In genomic region chr13:91359566-91359965, GRCh38 we compare ENCODE assay signal across 19 cellular contexts. TPM values are rescaled to one million over a fixed set of nuclear protein-coding genes. Genes with fewer than 3 reads are reported as not detected.
DNase-seq lines count a peak whose midpoint lies in the region; ATAC-seq and TF ChIP-seq lines count a peak whose summit lies in the region.
"Had no signal": no experiment of that assay in that cellular context is flagged by ENCODE, and none has a peak within 500 bp of the region (broad histone marks: within the 10 kb centered on the region; RNA-seq: fewer than 3 reads in every experiment).

No MANE protein-coding gene starts in this region.

- peaks cover 33% of the 10 kb centered on the region for H3K36me3 ChIP-seq in DND-41 (ENCODE audit: insufficient read depth, low read length)

- no peaks in the 10 kb centered on the region for H3K4me1 ChIP-seq in DND-41 (ENCODE audit: insufficient read depth, low read length)

- H2AFZ ChIP-seq in DND-41 (ENCODE audit: low read depth, low read length): no peak overlapping the region
- H2AFZ ChIP-seq: PC-9 had no signal

- peak overlapping the region; percentile 24 for H3K27ac Mint-ChIP-seq in chondrocyte (ENCODE audit: unreplicated experiment)
- H3K27ac Mint-ChIP-seq in CD4-positive, alpha-beta T cell: no peak overlapping the region
- H3K27ac Mint-ChIP-seq: HFFc6 had no signal

- peaks cover 30% of the 10 kb centered on the region for H3K4me1 Mint-ChIP-seq in chondrocyte (ENCODE audit: low read depth)
- H3K4me1 Mint-ChIP-seq in CD4-positive, alpha-beta T cell (ENCODE audit: low read depth): peaks cover 34% of the 10 kb centered on the region

- no peak overlapping the region for H3K27ac ChIP-seq in DND-41 (ENCODE audit: low read length)
- no peak overlapping the region for H3K27ac ChIP-seq in CD4-positive, alpha-beta T cell (ENCODE audit: low read depth, low read length)
- H3K27ac ChIP-seq: BLaER1 treated with 17β-estradiol and CSF1 and Interleukin-3, amounts not matched to agents 10 nM and 100 nM; HL-60; PC-9 had no signal

- H3K27me3 Mint-ChIP-seq in chondrocyte (ENCODE audit: low read depth): no peaks in the 10 kb centered on the region
- no peaks in the 10 kb centered on the region for H3K27me3 Mint-ChIP-seq in CD4-positive, alpha-beta T cell

- CTCF ChIA-PET in CD4-positive, alpha-beta T cell (lab: Charles Lee): no interaction called here

- H3K4me3 Mint-ChIP-seq in chondrocyte (ENCODE audit: unreplicated experiment): no peak overlapping the region
- no peak overlapping the region for H3K4me3 Mint-ChIP-seq in CD4-positive, alpha-beta T cell
- H3K4me3 Mint-ChIP-seq: HFFc6 had no signal

- no peak for TF ChIP-seq CTCF in DND-41 (IDR thresholded peaks at IDR 0.05; ENCODE audit: borderline replicate concordance, extremely low read depth, low read length, poor library complexity, severe bottlenecking)
- no peak for TF ChIP-seq CTCF in chondrocyte (IDR thresholded peaks at IDR 0.05)
- TF ChIP-seq CTCF in CD4-positive, alpha-beta T cell (IDR thresholded peaks at IDR 0.05): no peak

- H3K4me2 ChIP-seq in DND-41 (ENCODE audit: insufficient read depth, low read length): no peak overlapping the region
- H3K4me2 ChIP-seq: BLaER1 treated with 17β-estradiol and CSF1 and Interleukin-3, amounts not matched to agents 10 nM and 100 nM; PC-9; SK-N-SH had no signal

- H3K9me3 Mint-ChIP-seq in chondrocyte (ENCODE audit: low read depth): no peaks in the 10 kb centered on the region
- no peaks in the 10 kb centered on the region for H3K9me3 Mint-ChIP-seq in CD4-positive, alpha-beta T cell
- H3K9me3 Mint-ChIP-seq: HFFc6 had no signal

- no peak overlapping the region for H3K4me3 ChIP-seq in DND-41 (ENCODE audit: low read depth in 1 of 2, low read length in 2 of 2)
- H3K4me3 ChIP-seq: BLaER1 treated with 17β-estradiol and CSF1 and Interleukin-3, amounts not matched to agents 10 nM and 100 nM; PC-9 had no signal

- intact Hi-C loops in CD4-positive, alpha-beta T cell (cut with DNase I, micrococcal nuclease): no loop called here
- intact Hi-C loops in head of caudate nucleus (cut with DNase I): no loop called here

- H3K27me3 ChIP-seq in DND-41 (ENCODE audit: insufficient read depth, low read length, poor library complexity): no peaks in the 10 kb centered on the region
- H3K27me3 ChIP-seq in CD4-positive, alpha-beta T cell (ENCODE audit: control insufficient read depth, insufficient read depth, low read length): no peaks in the 10 kb centered on the region
- H3K27me3 ChIP-seq: BLaER1 treated with 17β-estradiol and CSF1 and Interleukin-3, amounts not matched to agents 10 nM and 100 nM had no signal

- H4K20me1 ChIP-seq in DND-41 (ENCODE audit: insufficient read depth, low read length): peaks cover 44% of the 10 kb centered on the region

- POLR2A ChIA-PET in CD4-positive, alpha-beta T cell (lab: Charles Lee): interaction anchor here (1.4 kb wide), 1 partner anchor 10 kb away, joined by 5 read pairs; no protein-coding TSS in a partner anchor

- peaks cover 14% of the 10 kb centered on the region for H3K36me3 Mint-ChIP-seq in chondrocyte (ENCODE audit: low read depth)
- peaks cover 25% of the 10 kb centered on the region for H3K36me3 Mint-ChIP-seq in CD4-positive, alpha-beta T cell (ENCODE audit: low read depth)

- H3K9me3 ChIP-seq in DND-41 (ENCODE audit: insufficient read depth, low read length, severe bottlenecking): no peaks in the 10 kb centered on the region
- H3K9me3 ChIP-seq in CD4-positive, alpha-beta T cell (ENCODE audit: control insufficient read depth, low read length): no peaks in the 10 kb centered on the region
- H3K9me3 ChIP-seq: BLaER1 treated with 17β-estradiol and CSF1 and Interleukin-3, amounts not matched to agents 10 nM and 100 nM; SK-N-SH had no signal

- DNase-seq in NCI-H748 (lab: John Stamatoyannopoulos, UW; ENCODE audit: unreplicated experiment) (peak; percentile 22), NCI-H748 treated with DMSO at 0.1 percent for 48 hours (lab: John Stamatoyannopoulos, UW) (no peak), DND-41 (no peak), OCI-M1 (lab: John Stamatoyannopoulos, UW) (peak; percentile 57), chondrocyte (ENCODE audit: low spot score) (no peak), head of caudate nucleus (no peak)
- DNase-seq in CD4-positive, alpha-beta T cell: no peak
- DNase-seq: DMS 273 treated with DMSO at 0.1 percent for 48 hours, GOT3, HFFc6, KG1, NCI-H187 treated with DMSO at 0.1 percent for 48 hours, PC-9, SK-N-SH had no signal

- ATAC-seq in DND-41 (ENCODE audit: insufficient read depth, low read depth) (peak; percentile 6; the same call in 1 of the 3 replicates), HG03280 (IDR thresholded peaks at IDR 0.05; ENCODE audit: unreplicated experiment) (no peak)
- ATAC-seq in CD4-positive, alpha-beta T cell (ENCODE audit: poor library complexity): no peak

- no peak overlapping the region for H3K9ac ChIP-seq in DND-41 (ENCODE audit: low read depth, low read length)
- H3K9ac ChIP-seq: BLaER1 treated with 17β-estradiol and CSF1 and Interleukin-3, amounts not matched to agents 10 nM and 100 nM; SK-N-SH had no signal

- peaks cover 4% of the 10 kb centered on the region; the same call in 1 of the 2 replicates for H3K79me2 ChIP-seq in DND-41 (ENCODE audit: insufficient read depth, low read length)

RNA-seq across cellular contexts. Expression of gene MIR17HG, which starts 12.1 kb away (rescaled TPM):
- total RNA-seq in chondrocyte: 0.74 to 2.4 TPM (median 0.82 TPM) in 3 replicates
- 1 to 10 TPM; 6.0 to 6.6 TPM for total RNA-seq in CD4-positive, alpha-beta T cell

RNA-seq across cellular contexts. Expression of gene GPC5, which starts 38.9 kb away (rescaled TPM):
- total RNA-seq in chondrocyte: 0.90 to 6.7 TPM (median 0.99 TPM) in 3 replicates
- not detected for total RNA-seq in CD4-positive, alpha-beta T cell
- total RNA-seq: A172, MCF 10A, PC-9 had no signal

Comparison
In these comparisons a context has a peak if more than half of its experiments do, and no peak if none do; other contexts are left out.
1. DNase-seq: peak in NCI-H748 (single experiment) and OCI-M1 (single experiment); none in NCI-H748 treated with DMSO at 0.1 percent for 48 hours (single experiment), DND-41 (single experiment), chondrocyte (single experiment), CD4-positive, alpha-beta T cell (0 of 10) and head of caudate nucleus (0 of 42).